ENCODE assay signal across 8 cellular contexts in the genomic region with DNA sequence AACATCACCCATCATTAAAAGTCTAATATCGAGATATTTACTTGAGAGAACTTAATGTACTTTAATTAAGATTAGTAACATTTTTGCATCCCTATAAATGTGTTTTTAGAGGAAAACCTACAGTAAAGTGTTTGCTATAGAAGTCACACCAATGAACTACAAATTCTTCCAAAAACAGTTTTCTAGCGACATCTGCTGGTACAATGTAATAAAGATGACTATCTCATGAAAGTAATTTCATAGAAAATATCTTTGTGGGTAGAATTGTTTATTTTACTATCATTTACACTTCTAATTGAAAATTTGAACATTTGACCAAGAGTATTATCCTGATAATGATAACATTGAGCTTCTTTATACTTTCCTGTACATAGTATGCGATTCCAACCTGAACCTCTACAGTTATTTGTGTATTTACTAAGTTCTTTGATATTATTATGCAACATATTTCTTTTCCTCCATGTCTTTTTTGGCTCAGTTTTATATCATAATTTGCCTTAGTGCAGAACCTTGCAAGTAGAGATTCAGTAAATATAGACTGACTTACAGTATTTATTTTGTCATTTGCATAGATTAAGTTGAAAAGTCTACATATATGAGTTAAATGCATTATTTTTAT.
A peak's percentile ranks its signal among the peaks of the same experiment; 100 is the strongest.
DNase-seq lines count a peak whose midpoint lies in the region; ATAC-seq and TF ChIP-seq lines count a peak whose summit lies in the region.

No MANE protein-coding gene starts in this region.

- no peak for ATAC-seq in HG02884 (IDR thresholded peaks at IDR 0.05; ENCODE audit: unreplicated experiment)
- ATAC-seq in HG02571 (IDR thresholded peaks at IDR 0.05; ENCODE audit: unreplicated experiment) = no peak

- no peaks in the 10 kb centered on the region for H4K20me1 ChIP-seq in Loucy (ENCODE audit: insufficient read depth, low read length, poor library complexity, severe bottlenecking)

- H3F3A ChIP-seq in Loucy (ENCODE audit: low read depth) = no peaks in the 10 kb centered on the region

- H3K4me1 ChIP-seq in Loucy (ENCODE audit: insufficient read depth, low read length, poor library complexity, severe bottlenecking) = no peaks in the 10 kb centered on the region
- no peaks in the 10 kb centered on the region for H3K4me1 ChIP-seq in parathyroid adenoma

- no peak overlapping the region for H3K27ac ChIP-seq in parathyroid adenoma

- TF ChIP-seq CTCF in Loucy (conservative IDR thresholded peaks at IDR 0.05; ENCODE audit: low read length) = peak; percentile 82
- peak; percentile 56 for TF ChIP-seq CTCF in fibroblast of pulmonary artery (IDR thresholded peaks at IDR 0.05; ENCODE audit: low read length, missing control alignments)
- TF ChIP-seq CTCF in parathyroid adenoma (IDR thresholded peaks at IDR 0.05) = peak; percentile 60

- H3K79me2 ChIP-seq in Loucy (ENCODE audit: insufficient read depth, low read length) (no peaks in the 10 kb centered on the region), parathyroid adenoma (no peaks in the 10 kb centered on the region)

- peak; percentile 76 for DNase-seq in NCI-H510A treated with DMSO at 0.1 percent for 48 hours (lab: John Stamatoyannopoulos, UW)
- DNase-seq in NCI-H510A (lab: John Stamatoyannopoulos, UW) = no peak
- DNase-seq in SHP77 (lab: John Stamatoyannopoulos, UW) = peak; percentile 17 to 32
- peak; percentile 82 for DNase-seq in fibroblast of pulmonary artery (ENCODE audit: low read depth)

- no peak overlapping the region for H3K4me2 ChIP-seq in Loucy (ENCODE audit: low read depth, low read length, poor library complexity, severe bottlenecking)
- H3K4me2 ChIP-seq in parathyroid adenoma (ENCODE audit: low read length) = no peak overlapping the region

- no peaks in the 10 kb centered on the region for H3K9me2 ChIP-seq in Loucy (replicated peaks; ENCODE audit: low read depth, low read length)

- H3K4me3 ChIP-seq in Loucy (ENCODE audit: low read length, poor library complexity, severe bottlenecking) (no peak overlapping the region), fibroblast of pulmonary artery (replicated peaks; ENCODE audit: low read depth, low read length) (no peak overlapping the region), parathyroid adenoma (ENCODE audit: low read depth, low read length) (no peak overlapping the region)

- no peaks in the 10 kb centered on the region for H3K36me3 ChIP-seq in Loucy (ENCODE audit: insufficient read depth, low read length)
- no peaks in the 10 kb centered on the region for H3K36me3 ChIP-seq in parathyroid adenoma (ENCODE audit: control insufficient read depth, insufficient read depth, low read length)

- H3K27me3 ChIP-seq in Loucy (ENCODE audit: insufficient read depth, low read length, poor library complexity, severe bottlenecking) (no peaks in the 10 kb centered on the region), parathyroid adenoma (ENCODE audit: control insufficient read depth, insufficient read depth, low read length) (no peaks in the 10 kb centered on the region)

- no peaks in the 10 kb centered on the region for H3K9me3 ChIP-seq in Loucy (ENCODE audit: insufficient read depth, low read depth, low read length)
- H3K9me3 ChIP-seq in parathyroid adenoma (ENCODE audit: control insufficient read depth, low read length) = no peaks in the 10 kb centered on the region

- H2AFZ ChIP-seq in Loucy (ENCODE audit: low read length) (no peak overlapping the region), parathyroid adenoma (no peak overlapping the region)

- H3K9ac ChIP-seq in Loucy (ENCODE audit: low read depth, low read length, poor library complexity, severe bottlenecking) (no peak overlapping the region), parathyroid adenoma (no peak overlapping the region)
